Comparison of ENCODE assay signal across 1 cellular context in genomic region chr3:33798418-33799201, GRCh38.
TF ChIP-seq lines count a peak whose summit lies in the region.

TSS of gene PDCD6IP (plus strand) at chr3:33798630. CDS start at chr3:33798729, 99 bp downstream.

TF ChIP-seq in IMR-90, 13 proteins besides CTCF, POLR2A, EP300 and RAD21 (continued from another document):
- TF ChIP-seq MAZ (IDR thresholded peaks at IDR 0.05; ENCODE audit: borderline replicate concordance, low read depth, low read length) (no peak; the same call in 1 of the 2 replicates), NFE2L2 (IDR thresholded peaks at IDR 0.05; ENCODE audit: low read depth, low read length) (no peak), CHD1 (IDR thresholded peaks at IDR 0.05; ENCODE audit: low read depth, low read length) (no peak), CEBPB (IDR thresholded peaks at IDR 0.05; ENCODE audit: low read depth, low read length) (no peak), RFX5 (IDR thresholded peaks at IDR 0.05; ENCODE audit: low read depth, low read length) (no peak), BHLHE40 (IDR thresholded peaks at IDR 0.05; ENCODE audit: low read depth, low read length) (peak; percentile 96), RCOR1 (IDR thresholded peaks at IDR 0.05; ENCODE audit: insufficient replicate concordance, low read length) (no peak), FOS (IDR thresholded peaks at IDR 0.05; ENCODE audit: low read depth, low read length) (0 out of 2 replicates have a peak, but pooled peaks have one; percentile 2)
